In the genomic region with DNA sequence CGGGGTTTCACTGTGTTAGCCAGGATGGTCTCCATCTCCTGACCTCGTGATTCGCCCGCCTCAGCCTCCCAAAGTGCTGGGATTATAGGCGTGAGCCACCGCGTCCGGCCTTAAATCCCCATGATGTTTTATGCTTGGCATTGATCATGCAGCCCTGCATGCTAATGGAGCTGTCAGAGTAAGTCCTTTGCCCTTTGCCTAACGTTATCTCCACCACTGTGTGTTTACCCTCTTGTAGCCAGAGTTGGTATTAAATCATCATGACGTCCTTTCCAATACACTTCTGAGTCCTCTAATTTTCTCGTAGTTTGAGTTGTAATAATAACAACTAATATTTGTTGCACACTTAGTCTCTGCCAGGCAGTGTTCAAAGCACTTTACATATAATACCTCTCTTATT, we compare ENCODE assay signal across 18 cellular contexts.
"Had no signal": no experiment of that assay in that cellular context is flagged by ENCODE, and none has a peak within 500 bp of the region (broad histone marks: within the 10 kb centered on the region; RNA-seq: fewer than 3 reads in every experiment).

No MANE protein-coding gene starts in this region.

- DNase-seq: colonic mucosa; cortex of kidney; effector CD8-positive, alpha-beta T cell; effector memory CD8-positive, alpha-beta T cell; endodermal cell; erythroblast; esophagus squamous epithelium; foreskin keratinocyte; heart right ventricle; hippocampal formation; left cardiac atrium; left ventricle myocardium inferior; mammary epithelial cell; mesendoderm; midbrain; naive thymus-derived CD4-positive, alpha-beta T cell had no signal

- ATAC-seq: effector memory CD8-positive, alpha-beta T cell; esophagus mucosa; foreskin keratinocyte; gastroesophageal sphincter; heart right ventricle; left cardiac atrium; naive thymus-derived CD4-positive, alpha-beta T cell had no signal
